Comparison of ENCODE assay signal across 11 cellular contexts in the genomic region with DNA sequence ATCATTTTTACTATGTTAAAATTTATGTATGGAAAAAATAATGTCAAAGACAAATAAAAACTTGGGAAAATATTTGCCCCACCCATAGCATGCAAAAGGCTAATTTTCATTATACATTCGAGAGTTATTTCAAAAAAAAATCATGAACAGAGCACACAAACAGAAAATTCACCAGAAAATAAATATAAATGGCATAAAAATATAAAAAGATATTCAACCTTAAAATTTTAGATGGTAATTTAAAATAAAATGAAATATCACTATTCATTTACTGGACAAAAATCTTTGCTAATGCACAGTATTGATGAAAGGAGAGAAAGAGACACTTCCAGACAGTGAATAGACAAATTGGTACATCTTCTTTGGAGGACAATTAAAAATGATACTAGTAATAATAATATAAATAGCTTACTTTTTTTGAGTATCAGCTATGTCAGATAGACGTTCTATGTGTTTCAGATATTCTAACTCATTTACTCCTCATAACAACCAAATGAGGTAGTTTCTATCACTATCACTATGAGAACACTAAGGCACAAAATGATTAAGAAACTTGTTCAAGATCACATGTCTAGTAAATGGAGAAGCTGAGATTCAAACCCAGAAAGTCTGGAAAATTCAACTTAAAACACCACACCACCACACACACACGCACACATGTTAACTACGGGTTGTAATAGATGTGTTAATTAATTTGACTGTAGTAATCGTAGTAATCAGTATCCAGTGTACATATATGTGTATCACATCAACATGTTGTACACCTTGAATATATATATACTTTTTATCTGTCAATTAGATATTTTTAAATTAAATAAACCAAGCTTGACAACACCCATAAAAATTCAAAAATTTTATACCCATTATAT.
A peak's percentile ranks its signal among the peaks of the same experiment; 100 is the strongest.
DNase-seq lines count a peak whose midpoint lies in the region; ATAC-seq and TF ChIP-seq lines count a peak whose summit lies in the region.
"Had no signal": no experiment of that assay in that cellular context is flagged by ENCODE, and none has a peak within 500 bp of the region (broad histone marks: within the 10 kb centered on the region; RNA-seq: fewer than 3 reads in every experiment).

No MANE protein-coding gene starts in this region.

- no peaks in the 10 kb centered on the region for H3K4me1 ChIP-seq in right cardiac atrium (ENCODE audit: control insufficient read depth, insufficient read depth, low read length)
- peaks cover 0 to 12% (median 8%) of the 10 kb centered on the region in 6 donors for H3K4me1 ChIP-seq in spleen

- intact Hi-C loops in right cardiac atrium (cut with DNase I) (no loop called here), spleen (cut with DNase I; ENCODE audit: low total_unique reads) (no loop called here)

- no peaks in the 10 kb centered on the region for H3K9me3 Mint-ChIP-seq in activated T-helper 17 cell treated with anti-CD3 and anti-CD28 coated beads, Interleukin-2, amount 50 U/mL, for 72 hours

- DNase-seq in DMS53 (lab: John Stamatoyannopoulos, UW): peak; percentile 29
- no peak for DNase-seq in DMS53 treated with DMSO at 0.1 percent for 48 hours (lab: John Stamatoyannopoulos, UW; ENCODE audit: unreplicated experiment)
- DNase-seq in right cardiac atrium: no peak
- no peak for DNase-seq in spleen
- DNase-seq in middle frontal gyrus (ENCODE audit: extremely low spot score, low spot score): no peak
- DNase-seq in COLO829 (ENCODE audit: low spot score): no peak
- DNase-seq in NCI-H2227 treated with DMSO at 0.1 percent for 48 hours (lab: John Stamatoyannopoulos, UW): no peak

- no peak overlapping the region for H3K27ac Mint-ChIP-seq in activated T-helper 17 cell treated with anti-CD3 and anti-CD28 coated beads, Interleukin-2, amount 50 U/mL, for 72 hours
- H3K27ac Mint-ChIP-seq: WTC11 had no signal

- no peak for TF ChIP-seq POLR2A in spleen (IDR thresholded peaks at IDR 0.05)

- WGBS in right cardiac atrium: 83% methylated on average over 5 of the region's 5 CpGs
- WGBS in spleen, 5 donors: 67 to 89% (median 78%) methylated on average over 5 of the region's 5 CpGs

- H3K27ac ChIP-seq in right cardiac atrium (ENCODE audit: low read length) (no peak overlapping the region), spleen (peak overlapping the region in 5 of 8 donors; percentile 20 to 64 (median 42))
- H3K27ac ChIP-seq: 22Rv1, dorsolateral prefrontal cortex had no signal

- no peaks in the 10 kb centered on the region for H3K27me3 Mint-ChIP-seq in activated T-helper 17 cell treated with anti-CD3 and anti-CD28 coated beads, Interleukin-2, amount 50 U/mL, for 72 hours

- TF ChIP-seq CTCF in spleen (IDR thresholded peaks at IDR 0.05 in 8 of 11, conservative IDR thresholded peaks at IDR 0.05 in 3 of 11): no peak

- H3K9me3 ChIP-seq in right cardiac atrium (ENCODE audit: control insufficient read depth, low read length): no peaks in the 10 kb centered on the region
- H3K9me3 ChIP-seq in spleen: no peaks in the 10 kb centered on the region

- no peaks in the 10 kb centered on the region for H3K36me3 Mint-ChIP-seq in activated T-helper 17 cell treated with anti-CD3 and anti-CD28 coated beads, Interleukin-2, amount 50 U/mL, for 72 hours (ENCODE audit: low read depth)
- H3K36me3 Mint-ChIP-seq: WTC11 had no signal

- peak overlapping the region; percentile 47 for H3K4me3 Mint-ChIP-seq in activated T-helper 17 cell treated with anti-CD3 and anti-CD28 coated beads, Interleukin-2, amount 50 U/mL, for 72 hours

- H3K27me3 ChIP-seq in right cardiac atrium (ENCODE audit: control insufficient read depth, insufficient read depth) (no peaks in the 10 kb centered on the region), spleen (replicated peaks in 1 of 7) (no peaks in the 10 kb centered on the region)

- peak; percentile 33 for ATAC-seq in activated T-helper 17 cell treated with anti-CD3 and anti-CD28 coated beads, Interleukin-2, amount 50 U/mL, for 72 hours (replicated peaks)
- no peak for ATAC-seq in right cardiac atrium

- no peaks in the 10 kb centered on the region for H3K36me3 ChIP-seq in spleen

- peak overlapping the region; percentile 58 for H3K4me3 ChIP-seq in right cardiac atrium (ENCODE audit: low read length)
- H3K4me3 ChIP-seq in spleen: peak overlapping the region in 6 of 8 donors; percentile 3 to 60 (median 22)

- peaks cover 5% of the 10 kb centered on the region for H3K4me1 Mint-ChIP-seq in activated T-helper 17 cell treated with anti-CD3 and anti-CD28 coated beads, Interleukin-2, amount 50 U/mL, for 72 hours
